8 cellular contexts compared by ENCODE assay signal in genomic region chr9:98248737-98249474, GRCh38. TPM values are rescaled to one million over a fixed set of nuclear protein-coding genes. Genes with fewer than 3 reads are reported as not detected.
DNase-seq lines count a peak whose midpoint lies in the region; ATAC-seq and TF ChIP-seq lines count a peak whose summit lies in the region.

No MANE protein-coding gene starts in this region.

- H3K27ac ChIP-seq in left ventricle myocardium inferior (replicated peaks) (peak overlapping the region; percentile 82), subcutaneous abdominal adipose tissue (ENCODE audit: low read depth, low read length) (peak overlapping the region; percentile 21), OCI-LY7 (ENCODE audit: low read depth, low read length, poor library complexity, severe bottlenecking) (no peak overlapping the region)

- H4K20me1 ChIP-seq in OCI-LY7 (ENCODE audit: insufficient read depth, low read length), result no peaks in the 10 kb centered on the region

- intact Hi-C loops in left ventricle myocardium inferior (cut with micrococcal nuclease), result no loop called here
- intact Hi-C loops in OCI-LY7 (cut with micrococcal nuclease; ENCODE audit: unreplicated experiment), result no loop called here

- H3K36me3 ChIP-seq in left ventricle myocardium inferior, result no peaks in the 10 kb centered on the region
- H3K36me3 ChIP-seq in subcutaneous abdominal adipose tissue (ENCODE audit: control insufficient read depth in 5 of 5, insufficient read depth in 5 of 5, low read length in 5 of 5), result peaks cover 0 to 3% (median 1%) of the 10 kb centered on the region in 5 donors
- H3K36me3 ChIP-seq in OCI-LY7 (ENCODE audit: insufficient read depth, low read length), result no peaks in the 10 kb centered on the region

- no peak overlapping the region for H3K4me2 ChIP-seq in OCI-LY7 (ENCODE audit: low read length)

- H3K9me3 ChIP-seq in left ventricle myocardium inferior (replicated peaks), result no peaks in the 10 kb centered on the region
- H3K9me3 ChIP-seq in subcutaneous abdominal adipose tissue (ENCODE audit: control insufficient read depth in 5 of 5, low read length in 5 of 5), result no peaks in the 10 kb centered on the region
- no peaks in the 10 kb centered on the region for H3K9me3 ChIP-seq in OCI-LY7 (ENCODE audit: low read length)

- H3K9me2 ChIP-seq in OCI-LY7 (ENCODE audit: insufficient read depth, low read length), result no peaks in the 10 kb centered on the region

- CTCF ChIA-PET in OCI-LY7 (lab: Charles Lee; ENCODE audit: unreplicated experiment), result no interaction called here

- DNase-seq in SKM-1 treated with dmso at 0.1 percent for 144 hours (lab: John Stamatoyannopoulos, UW; ENCODE audit: unreplicated experiment) (peak; percentile 46), SKM-1 (lab: John Stamatoyannopoulos, UW; ENCODE audit: unreplicated experiment) (no peak), left ventricle myocardium inferior (peak; percentile 72), OCI-LY7 (ENCODE audit: low spot score) (no peak), NCI-H1048 (lab: John Stamatoyannopoulos, UW) (no peak)
- peak; percentile 32 to 43 for DNase-seq in activated CD4-positive, alpha-beta T cell treated with anti-CD3 and anti-CD28 coated beads, Interleukin-2, amount 50 U/mL, for 48 hours

- peaks cover 33% of the 10 kb centered on the region for H3K4me1 ChIP-seq in left ventricle myocardium inferior
- peaks cover 2 to 20% (median 12%) of the 10 kb centered on the region in 5 donors for H3K4me1 ChIP-seq in subcutaneous abdominal adipose tissue (ENCODE audit: control insufficient read depth in 5 of 5, insufficient read depth in 5 of 5, low read length in 5 of 5)
- H3K4me1 ChIP-seq in OCI-LY7 (ENCODE audit: insufficient read depth, low read length, poor library complexity, severe bottlenecking), result no peaks in the 10 kb centered on the region

- peak overlapping the region in 1 of 5 donors; percentile 31 for H3K9ac ChIP-seq in subcutaneous abdominal adipose tissue (ENCODE audit: low read length in 5 of 5)

- no peak overlapping the region for H2AFZ ChIP-seq in OCI-LY7 (ENCODE audit: low read length)

- POLR2A ChIA-PET in OCI-LY7 (lab: Charles Lee), result no interaction called here

- H3K27me3 ChIP-seq in left ventricle myocardium inferior (ENCODE audit: low read depth) (no peaks in the 10 kb centered on the region), subcutaneous abdominal adipose tissue (ENCODE audit: control insufficient read depth in 5 of 5, insufficient read depth in 4 of 5, low read length in 5 of 5) (no peaks in the 10 kb centered on the region)

- no TSS peak for BruUV-seq in OCI-LY7 (replicated peaks; lab: Mats Ljungman, UMichigan)

- no peaks in the 10 kb centered on the region for H3K79me2 ChIP-seq in OCI-LY7 (ENCODE audit: insufficient read depth, low read depth, low read length)

- TF ChIP-seq CTCF in left ventricle myocardium inferior (IDR thresholded peaks at IDR 0.05; ENCODE audit: borderline replicate concordance) (no peak), OCI-LY7 (conservative IDR thresholded peaks at IDR 0.05; ENCODE audit: low read length) (no peak)

- H3K4me3 ChIP-seq in left ventricle myocardium inferior, result no peak overlapping the region
- H3K4me3 ChIP-seq in subcutaneous abdominal adipose tissue (ENCODE audit: low read depth in 1 of 5, low read length in 5 of 5), result no peak overlapping the region
- H3K4me3 ChIP-seq in OCI-LY7 (ENCODE audit: low read depth, low read length, poor library complexity, severe bottlenecking), result no peak overlapping the region

- no peak for ATAC-seq in HG03442 (IDR thresholded peaks at IDR 0.05; ENCODE audit: unreplicated experiment)

RNA-seq across cellular contexts. Expression of gene TBC1D2, which starts 6.5 kb away (rescaled TPM):
- total RNA-seq in left ventricle myocardium inferior (1.7 TPM), OCI-LY7 (2022) (3.1 and 3.2 TPM in 2 replicates)
- total RNA-seq in OCI-LY7 (2014; rRNA removed; shearing (Covaris generic)), result 2.5 and 5.5 TPM in 2 replicates

RNA-seq across cellular contexts. Expression of gene CORO2A, which starts 56.5 kb away (rescaled TPM):
- total RNA-seq in left ventricle myocardium inferior, result 0.14 TPM
- total RNA-seq in OCI-LY7 (2014; rRNA removed; shearing (Covaris generic)), result 1.8 and 2.2 TPM in 2 replicates
- total RNA-seq in OCI-LY7 (2022), result 3.2 and 3.9 TPM in 2 replicates

Comparison
In these comparisons a context has a peak if more than half of its experiments do, and no peak if none do; other contexts are left out.
1. DNase-seq: peak in SKM-1 treated with dmso at 0.1 percent for 144 hours (single experiment), activated CD4-positive, alpha-beta T cell treated with anti-CD3 and anti-CD28 coated beads, Interleukin-2, amount 50 U/mL, for 48 hours (2 of 2) and left ventricle myocardium inferior (single experiment); none in SKM-1 (single experiment), OCI-LY7 (single experiment) and NCI-H1048 (single experiment).